10 cellular contexts compared by ENCODE assay signal in the genomic region with DNA sequence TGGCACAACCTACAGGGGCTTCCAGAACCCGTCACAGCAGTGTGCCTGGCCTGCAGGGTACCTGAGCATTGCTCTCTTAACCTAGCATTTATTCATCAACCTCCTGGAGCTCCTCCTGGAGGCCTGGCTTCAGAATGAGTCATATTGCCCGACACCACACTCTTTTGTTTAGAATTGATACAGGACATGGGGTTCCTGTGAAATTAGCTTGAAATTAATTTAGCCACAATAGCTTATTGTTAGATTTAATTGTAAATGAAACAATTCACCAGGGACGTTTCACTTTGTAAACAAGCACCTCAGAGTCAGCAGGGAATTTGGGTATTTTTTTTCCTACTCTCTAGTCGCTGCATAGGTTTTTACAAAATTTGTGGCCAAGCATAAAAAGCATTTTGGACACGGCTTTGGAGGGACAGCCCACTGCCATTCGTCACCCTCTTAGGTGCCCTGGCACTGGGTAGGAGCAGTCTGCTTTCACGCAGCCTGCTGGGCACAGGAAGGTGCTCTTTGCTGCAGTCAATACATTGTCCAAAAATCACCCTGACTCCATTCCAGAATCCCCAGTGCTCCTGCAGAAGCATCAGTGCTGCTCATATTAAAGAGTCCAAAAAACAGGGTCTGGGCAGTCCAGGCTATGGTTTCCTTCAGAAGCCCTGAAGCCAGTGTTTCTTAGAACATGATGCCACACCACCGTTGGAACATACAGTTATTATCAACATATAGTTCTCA.
DNase-seq lines count a peak whose midpoint lies in the region; ATAC-seq and TF ChIP-seq lines count a peak whose summit lies in the region.
"Had no signal": no experiment of that assay in that cellular context is flagged by ENCODE, and none has a peak within 500 bp of the region (broad histone marks: within the 10 kb centered on the region; RNA-seq: fewer than 3 reads in every experiment).

No MANE protein-coding gene starts in this region.

- DNase-seq in activated CD8-positive, alpha-beta memory T cell treated with anti-CD3 and anti-CD28 coated beads, Interleukin-2, amount 10 ng/mL, durations not matched to agents 7 days and 5 days, result peak; percentile 70
- DNase-seq in activated CD8-positive, alpha-beta memory T cell treated with anti-CD3 and anti-CD28 coated beads, Interleukin-2, amount 50 U/mL, for 48 hours, result no peak
- DNase-seq in PC-9, result peak in 1 of 2 experiments; percentile 10
- DNase-seq in kidney epithelial cell (ENCODE audit: low read depth), result no peak
- no peak for DNase-seq in dedifferentiated amniotic fluid mesenchymal stem cell (ENCODE audit: extremely low spot score)
- no peak for DNase-seq in ecto neural progenitor cell (ENCODE audit: low spot score)

- POLR2A ChIA-PET in HEK293 (lab: Yijun Ruan, JAX) (no interaction called here), PC-9 (lab: Charles Lee; ENCODE audit: unreplicated experiment) (interaction anchor here (0.6 kb wide), 1 partner anchor 52 kb away, joined by 4 read pairs; no protein-coding TSS in a partner anchor)

- peak overlapping the region; percentile 83 for H3K27ac Mint-ChIP-seq in activated CD8-positive, alpha-beta memory T cell treated with anti-CD3 and anti-CD28 coated beads, Interleukin-2, amount 10 ng/mL, durations not matched to agents 7 days and 5 days
- H3K27ac Mint-ChIP-seq: CD4-positive, CD25-positive, alpha-beta regulatory T cell had no signal

- H3K27ac ChIP-seq in HEK293 (ENCODE audit: extremely low read depth, low read depth, low read length), result no peak overlapping the region
- H3K27ac ChIP-seq in PC-9, result no peak overlapping the region
- H3K27ac ChIP-seq in gastroesophageal sphincter, result peak overlapping the region in 1 of 4 donors; percentile 81
- H3K27ac ChIP-seq: parathyroid adenoma had no signal

- 57 to 63% methylated on average over 5 of the region's 8 CpGs for WGBS in gastroesophageal sphincter (ENCODE audit: low coverage in 1 of 2), 2 donors

- no peaks in the 10 kb centered on the region for H3K27me3 Mint-ChIP-seq in activated CD8-positive, alpha-beta memory T cell treated with anti-CD3 and anti-CD28 coated beads, Interleukin-2, amount 10 ng/mL, durations not matched to agents 7 days and 5 days

- TF ChIP-seq CTCF in HEK293 (tag by site-specific recombination; IDR thresholded peaks at IDR 0.05) (no peak), PC-9 (conservative IDR thresholded peaks at IDR 0.05) (no peak; the same call in 1 of the 2 replicates), kidney epithelial cell (IDR thresholded peaks at IDR 0.05; ENCODE audit: insufficient read depth, low read length, poor library complexity, severe bottlenecking) (peak; percentile 29), gastroesophageal sphincter (IDR thresholded peaks at IDR 0.05) (peak in 1 of 4 experiments; percentile 23)

- H2AFZ ChIP-seq in PC-9, result peak overlapping the region; percentile 55; the same call in 1 of the 2 replicates
- H2AFZ ChIP-seq: parathyroid adenoma had no signal

- H3K4me1 ChIP-seq in HEK293 (ENCODE audit: control insufficient read depth, insufficient read depth, low read length) (peaks cover 11% of the 10 kb centered on the region), PC-9 (replicated peaks; ENCODE audit: insufficient read depth) (0 out of 2 replicates have a peak, but pooled peaks cover 3% of the 10 kb centered on the region), gastroesophageal sphincter (peaks cover 3 to 55% (median 14%) of the 10 kb centered on the region in 3 donors)
- H3K4me1 ChIP-seq: parathyroid adenoma had no signal

- H3K36me3 ChIP-seq in HEK293 (ENCODE audit: control insufficient read depth in 2 of 2, insufficient read depth in 1 of 2, low read length in 2 of 2), result no peaks in the 10 kb centered on the region
- no peaks in the 10 kb centered on the region for H3K36me3 ChIP-seq in PC-9 (ENCODE audit: low read depth)
- H3K36me3 ChIP-seq in kidney epithelial cell (ENCODE audit: control insufficient read depth, insufficient read depth, low read length), result no peaks in the 10 kb centered on the region
- H3K36me3 ChIP-seq in gastroesophageal sphincter, result no peaks in the 10 kb centered on the region

- no peaks in the 10 kb centered on the region for H3K9me3 Mint-ChIP-seq in activated CD8-positive, alpha-beta memory T cell treated with anti-CD3 and anti-CD28 coated beads, Interleukin-2, amount 10 ng/mL, durations not matched to agents 7 days and 5 days (ENCODE audit: low read depth)

- H3F3A ChIP-seq in PC-9 (ENCODE audit: insufficient read depth, low read depth), result no peaks in the 10 kb centered on the region

- intact Hi-C loops in PC-9 (cut with micrococcal nuclease; ENCODE audit: unreplicated experiment), result no loop called here

- H3K4me3 Mint-ChIP-seq in activated CD8-positive, alpha-beta memory T cell treated with anti-CD3 and anti-CD28 coated beads, Interleukin-2, amount 10 ng/mL, durations not matched to agents 7 days and 5 days, result peak overlapping the region; percentile 29
- H3K4me3 Mint-ChIP-seq: CD4-positive, CD25-positive, alpha-beta regulatory T cell had no signal

- no peaks in the 10 kb centered on the region for H3K9me2 ChIP-seq in PC-9 (ENCODE audit: insufficient read depth)

- no peak for TF ChIP-seq EP300 in gastroesophageal sphincter (IDR thresholded peaks at IDR 0.05)

- H4K20me1 ChIP-seq in PC-9 (ENCODE audit: insufficient read depth), result no peaks in the 10 kb centered on the region

- peak; percentile 80 for ATAC-seq in activated CD8-positive, alpha-beta memory T cell treated with anti-CD3 and anti-CD28 coated beads, Interleukin-2, amount 10 ng/mL, durations not matched to agents 7 days and 5 days
- no peak for ATAC-seq in gastroesophageal sphincter

- BruUV-seq in PC-9 (replicated peaks; lab: Mats Ljungman, UMichigan), result no TSS peak

- H3K27me3 ChIP-seq in PC-9 (ENCODE audit: insufficient read depth, low read depth), result no peaks in the 10 kb centered on the region
- H3K27me3 ChIP-seq in kidney epithelial cell (ENCODE audit: control insufficient read depth, insufficient read depth, low read length), result no peaks in the 10 kb centered on the region
- H3K27me3 ChIP-seq in gastroesophageal sphincter, result no peaks in the 10 kb centered on the region

- H3K4me3 ChIP-seq in HEK293 (ENCODE audit: low read depth, low read length) (no peak overlapping the region), PC-9 (no peak overlapping the region), kidney epithelial cell (ENCODE audit: low read depth, low read length) (no peak overlapping the region), gastroesophageal sphincter (no peak overlapping the region)

- H3K4me1 Mint-ChIP-seq in activated CD8-positive, alpha-beta memory T cell treated with anti-CD3 and anti-CD28 coated beads, Interleukin-2, amount 10 ng/mL, durations not matched to agents 7 days and 5 days, result peaks cover 81% of the 10 kb centered on the region

- H3K79me2 ChIP-seq in PC-9 (ENCODE audit: low read depth), result no peaks in the 10 kb centered on the region
- H3K79me2 ChIP-seq: parathyroid adenoma had no signal

- no peaks in the 10 kb centered on the region for H3K9me3 ChIP-seq in HEK293 (ENCODE audit: control insufficient read depth, insufficient read depth, low read depth, low read length)
- no peaks in the 10 kb centered on the region for H3K9me3 ChIP-seq in PC-9 (ENCODE audit: insufficient read depth, low read depth)
- H3K9me3 ChIP-seq in gastroesophageal sphincter, result no peaks in the 10 kb centered on the region

- TF ChIP-seq POLR2A in gastroesophageal sphincter (IDR thresholded peaks at IDR 0.05), result no peak

- H3K4me2 ChIP-seq in PC-9, result peak overlapping the region; percentile 51

- CTCF ChIA-PET in activated CD8-positive, alpha-beta memory T cell treated with anti-CD3 and anti-CD28 coated beads, Interleukin-2, amount 10 ng/mL, durations not matched to agents 7 days and 5 days (lab: Charles Lee), result interaction anchor here (0.8 to 1.5 kb wide), 4 partner anchors 9 to 202 kb away, joined by 3 to 4 read pairs (median 3); a partner anchor contains a TSS
- CTCF ChIA-PET in HEK293 (lab: Yijun Ruan, JAX) (interaction anchor here (0.6 to 1.4 kb wide), 4 partner anchors 16 to 219 kb away, joined by 3 to 6 read pairs (median 3); no protein-coding TSS in a partner anchor), PC-9 (lab: Charles Lee) (interaction anchor here (0.6 to 1.4 kb wide), 3 partner anchors 15 to 96 kb away, joined by 3 to 5 read pairs (median 4); no protein-coding TSS in a partner anchor)

- H3K36me3 Mint-ChIP-seq in activated CD8-positive, alpha-beta memory T cell treated with anti-CD3 and anti-CD28 coated beads, Interleukin-2, amount 10 ng/mL, durations not matched to agents 7 days and 5 days, result peaks cover 5% of the 10 kb centered on the region
- H3K36me3 Mint-ChIP-seq: CD4-positive, CD25-positive, alpha-beta regulatory T cell had no signal

TF ChIP-seq in HEK293, 187 proteins besides CTCF, POLR2A, EP300 and RAD21:
- TF ChIP-seq TRIM28 (IDR thresholded peaks at IDR 0.05; ENCODE audit: borderline replicate concordance, low read length) (no peak), ZIC2 (tag by site-specific recombination; IDR thresholded peaks at IDR 0.05) (peak; percentile 68), GLIS1 (tag by site-specific recombination; IDR thresholded peaks at IDR 0.05) (peak; percentile 49), KLF8 (tag by site-specific recombination; IDR thresholded peaks at IDR 0.05) (no peak)
